1 cellular context compared by ENCODE assay signal in genomic region chr16:2003827-2004641, GRCh38.
TF ChIP-seq lines count a peak whose summit lies in the region.

No MANE protein-coding gene starts in this region.

TF ChIP-seq in K562, 482 proteins besides CTCF, POLR2A, EP300 and RAD21 (continues in another document):
- TF ChIP-seq ZHX1 (conservative IDR thresholded peaks at IDR 0.05; ENCODE audit: low read length) (0 out of 2 replicates have a peak, but pooled peaks have one; percentile 64), HNRNPL (IDR thresholded peaks at IDR 0.05; ENCODE audit: low read depth, low read length) (peak; percentile 52; the same call in 1 of the 2 replicates), SMC3 (conservative IDR thresholded peaks at IDR 0.05; ENCODE audit: insufficient read depth, low read depth, low read length) (peak; percentile 85), KLF10 (CRISPR knock-in tag; IDR thresholded peaks at IDR 0.05) (no peak), MYNN (IDR thresholded peaks at IDR 0.05) (peak; percentile 66), MYNN (CRISPR knock-in tag; IDR thresholded peaks at IDR 0.05) (no peak), XRCC5 (IDR thresholded peaks at IDR 0.05; ENCODE audit: low read depth, low read length) (peak; percentile 99), KAT2B (IDR thresholded peaks at IDR 0.05; ENCODE audit: low read depth, low read length) (peak; percentile 98), CREB1 (IDR thresholded peaks at IDR 0.05) (peak; percentile 33; the same call in 1 of the 2 replicates), CREB1 (CRISPR knock-in tag; IDR thresholded peaks at IDR 0.05) (no peak; the same call in none of the 2 replicates), E2F6 (IDR thresholded peaks at IDR 0.05; ENCODE audit: borderline replicate concordance in 1 of 2, extremely low read depth in 1 of 2, insufficient read depth in 1 of 2, insufficient read length in 1 of 2, low read depth in 1 of 2, low read length in 1 of 2, poor library complexity in 1 of 2, severe bottlenecking in 1 of 2) (peak; percentile 43 to 54), HMGN3 (IDR thresholded peaks at IDR 0.05; ENCODE audit: borderline replicate concordance, extremely low read depth, insufficient read length, low read depth, low read length) (peak; percentile 91), TCF7 (IDR thresholded peaks at IDR 0.05; ENCODE audit: borderline replicate concordance) (peak; percentile 59; the same call in 1 of the 2 replicates), CBFA2T3 (IDR thresholded peaks at IDR 0.05) (peak; percentile 31; the same call in 1 of the 2 replicates), ADNP (tag; IDR thresholded peaks at IDR 0.05) (no peak), NCOA4 (IDR thresholded peaks at IDR 0.05; ENCODE audit: partially characterized antibody) (no peak), PHF20 (IDR thresholded peaks at IDR 0.05; ENCODE audit: partially characterized antibody) (peak; percentile 30), SIN3A (IDR thresholded peaks at IDR 0.05; ENCODE audit: borderline replicate concordance in 2 of 2, control insufficient read depth in 1 of 2, low read depth in 2 of 2, low read length in 2 of 2) (peak; percentile 91 to 97), ZBTB7A (IDR thresholded peaks at IDR 0.05; ENCODE audit: borderline replicate concordance, control insufficient read depth, low read depth, low read length) (0 out of 2 replicates have a peak, but pooled peaks have one; percentile 31), TRIM28 (IDR thresholded peaks at IDR 0.05) (peak; percentile 65; the same call in 1 of the 2 replicates), UBTF (IDR thresholded peaks at IDR 0.05; ENCODE audit: borderline replicate concordance in 1 of 2, low read depth in 2 of 2, low read length in 2 of 2) (peak; percentile 47 to 81; a peak in 2 of 4 replicates), USF2 (CRISPR knock-in tag; IDR thresholded peaks at IDR 0.05) (peak; percentile 42; the same call in 1 of the 2 replicates), ZNF217 (CRISPR knock-in tag; IDR thresholded peaks at IDR 0.05) (no peak), HDGF (IDR thresholded peaks at IDR 0.05) (0 out of 2 replicates have a peak, but pooled peaks have one; percentile 4), BHLHE40 (IDR thresholded peaks at IDR 0.05; ENCODE audit: low read length) (peak; percentile 74; the same call in 1 of the 2 replicates), HLTF (IDR thresholded peaks at IDR 0.05) (peak; percentile 24; the same call in 1 of the 2 replicates), SAP30 (IDR thresholded peaks at IDR 0.05; ENCODE audit: borderline replicate concordance, insufficient read depth, low read depth, low read length, poor library complexity, severe bottlenecking) (peak; percentile 60), ETV6 (IDR thresholded peaks at IDR 0.05; ENCODE audit: borderline replicate concordance in 1 of 2, low read depth in 2 of 2, low read length in 1 of 2) (0 out of 4 replicates have a peak, but pooled peaks of 1 of the 2 experiments have one; percentile 10), ETV6 (CRISPR knock-in tag; IDR thresholded peaks at IDR 0.05; ENCODE audit: borderline replicate concordance) (no peak), RBM17 (IDR thresholded peaks at IDR 0.05; ENCODE audit: borderline replicate concordance, low read depth, low read length) (no peak), ZNF431 (CRISPR knock-in tag; IDR thresholded peaks at IDR 0.05) (no peak), MNT (conservative IDR thresholded peaks at IDR 0.05) (peak; percentile 80 to 91), ZNF347 (CRISPR knock-in tag; IDR thresholded peaks at IDR 0.05; ENCODE audit: low read depth) (no peak), RNF2 (IDR thresholded peaks at IDR 0.05) (peak; percentile 57; the same call in 1 of the 2 replicates), PTBP1 (IDR thresholded peaks at IDR 0.05; ENCODE audit: low read depth, low read length) (no peak), KDM2B (CRISPR knock-in tag; IDR thresholded peaks at IDR 0.05) (no peak), ZNF764 (CRISPR knock-in tag; IDR thresholded peaks at IDR 0.05; ENCODE audit: low read depth) (no peak), CBX8 (IDR thresholded peaks at IDR 0.05; ENCODE audit: borderline replicate concordance, extremely low read depth, low read depth, low read length, poor library complexity, severe bottlenecking) (no peak), RBFOX2 (IDR thresholded peaks at IDR 0.05; ENCODE audit: low read depth, low read length) (peak; percentile 65)
- TF ChIP-seq, protein P1, sequence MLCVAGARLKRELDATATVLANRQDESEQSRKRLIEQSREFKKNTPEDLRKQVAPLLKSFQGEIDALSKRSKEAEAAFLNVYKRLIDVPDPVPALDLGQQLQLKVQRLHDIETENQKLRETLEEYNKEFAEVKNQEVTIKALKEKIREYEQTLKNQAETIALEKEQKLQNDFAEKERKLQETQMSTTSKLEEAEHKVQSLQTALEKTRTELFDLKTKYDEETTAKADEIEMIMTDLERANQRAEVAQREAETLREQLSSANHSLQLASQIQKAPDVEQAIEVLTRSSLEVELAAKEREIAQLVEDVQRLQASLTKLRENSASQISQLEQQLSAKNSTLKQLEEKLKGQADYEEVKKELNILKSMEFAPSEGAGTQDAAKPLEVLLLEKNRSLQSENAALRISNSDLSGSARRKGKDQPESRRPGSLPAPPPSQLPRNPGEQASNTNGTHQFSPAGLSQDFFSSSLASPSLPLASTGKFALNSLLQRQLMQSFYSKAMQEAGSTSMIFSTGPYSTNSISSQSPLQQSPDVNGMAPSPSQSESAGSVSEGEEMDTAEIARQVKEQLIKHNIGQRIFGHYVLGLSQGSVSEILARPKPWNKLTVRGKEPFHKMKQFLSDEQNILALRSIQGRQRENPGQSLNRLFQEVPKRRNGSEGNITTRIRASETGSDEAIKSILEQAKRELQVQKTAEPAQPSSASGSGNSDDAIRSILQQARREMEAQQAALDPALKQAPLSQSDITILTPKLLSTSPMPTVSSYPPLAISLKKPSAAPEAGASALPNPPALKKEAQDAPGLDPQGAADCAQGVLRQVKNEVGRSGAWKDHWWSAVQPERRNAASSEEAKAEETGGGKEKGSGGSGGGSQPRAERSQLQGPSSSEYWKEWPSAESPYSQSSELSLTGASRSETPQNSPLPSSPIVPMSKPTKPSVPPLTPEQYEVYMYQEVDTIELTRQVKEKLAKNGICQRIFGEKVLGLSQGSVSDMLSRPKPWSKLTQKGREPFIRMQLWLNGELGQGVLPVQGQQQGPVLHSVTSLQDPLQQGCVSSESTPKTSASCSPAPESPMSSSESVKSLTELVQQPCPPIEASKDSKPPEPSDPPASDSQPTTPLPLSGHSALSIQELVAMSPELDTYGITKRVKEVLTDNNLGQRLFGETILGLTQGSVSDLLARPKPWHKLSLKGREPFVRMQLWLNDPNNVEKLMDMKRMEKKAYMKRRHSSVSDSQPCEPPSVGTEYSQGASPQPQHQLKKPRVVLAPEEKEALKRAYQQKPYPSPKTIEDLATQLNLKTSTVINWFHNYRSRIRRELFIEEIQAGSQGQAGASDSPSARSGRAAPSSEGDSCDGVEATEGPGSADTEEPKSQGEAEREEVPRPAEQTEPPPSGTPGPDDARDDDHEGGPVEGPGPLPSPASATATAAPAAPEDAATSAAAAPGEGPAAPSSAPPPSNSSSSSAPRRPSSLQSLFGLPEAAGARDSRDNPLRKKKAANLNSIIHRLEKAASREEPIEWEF (CRISPR knock-in tag; IDR thresholded peaks at IDR 0.05): no peak
- TF ChIP-seq, protein P2, sequence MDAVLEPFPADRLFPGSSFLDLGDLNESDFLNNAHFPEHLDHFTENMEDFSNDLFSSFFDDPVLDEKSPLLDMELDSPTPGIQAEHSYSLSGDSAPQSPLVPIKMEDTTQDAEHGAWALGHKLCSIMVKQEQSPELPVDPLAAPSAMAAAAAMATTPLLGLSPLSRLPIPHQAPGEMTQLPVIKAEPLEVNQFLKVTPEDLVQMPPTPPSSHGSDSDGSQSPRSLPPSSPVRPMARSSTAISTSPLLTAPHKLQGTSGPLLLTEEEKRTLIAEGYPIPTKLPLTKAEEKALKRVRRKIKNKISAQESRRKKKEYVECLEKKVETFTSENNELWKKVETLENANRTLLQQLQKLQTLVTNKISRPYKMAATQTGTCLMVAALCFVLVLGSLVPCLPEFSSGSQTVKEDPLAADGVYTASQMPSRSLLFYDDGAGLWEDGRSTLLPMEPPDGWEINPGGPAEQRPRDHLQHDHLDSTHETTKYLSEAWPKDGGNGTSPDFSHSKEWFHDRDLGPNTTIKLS (IDR thresholded peaks at IDR 0.05; ENCODE audit: borderline replicate concordance, low read depth): 0 out of 2 replicates have a peak, but pooled peaks have one; percentile 52
- TF ChIP-seq, protein P3, sequence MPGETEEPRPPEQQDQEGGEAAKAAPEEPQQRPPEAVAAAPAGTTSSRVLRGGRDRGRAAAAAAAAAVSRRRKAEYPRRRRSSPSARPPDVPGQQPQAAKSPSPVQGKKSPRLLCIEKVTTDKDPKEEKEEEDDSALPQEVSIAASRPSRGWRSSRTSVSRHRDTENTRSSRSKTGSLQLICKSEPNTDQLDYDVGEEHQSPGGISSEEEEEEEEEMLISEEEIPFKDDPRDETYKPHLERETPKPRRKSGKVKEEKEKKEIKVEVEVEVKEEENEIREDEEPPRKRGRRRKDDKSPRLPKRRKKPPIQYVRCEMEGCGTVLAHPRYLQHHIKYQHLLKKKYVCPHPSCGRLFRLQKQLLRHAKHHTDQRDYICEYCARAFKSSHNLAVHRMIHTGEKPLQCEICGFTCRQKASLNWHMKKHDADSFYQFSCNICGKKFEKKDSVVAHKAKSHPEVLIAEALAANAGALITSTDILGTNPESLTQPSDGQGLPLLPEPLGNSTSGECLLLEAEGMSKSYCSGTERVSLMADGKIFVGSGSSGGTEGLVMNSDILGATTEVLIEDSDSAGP (CRISPR knock-in tag; IDR thresholded peaks at IDR 0.05): 0 out of 2 replicates have a peak, but pooled peaks have one; percentile 31
- TF ChIP-seq, protein P4, sequence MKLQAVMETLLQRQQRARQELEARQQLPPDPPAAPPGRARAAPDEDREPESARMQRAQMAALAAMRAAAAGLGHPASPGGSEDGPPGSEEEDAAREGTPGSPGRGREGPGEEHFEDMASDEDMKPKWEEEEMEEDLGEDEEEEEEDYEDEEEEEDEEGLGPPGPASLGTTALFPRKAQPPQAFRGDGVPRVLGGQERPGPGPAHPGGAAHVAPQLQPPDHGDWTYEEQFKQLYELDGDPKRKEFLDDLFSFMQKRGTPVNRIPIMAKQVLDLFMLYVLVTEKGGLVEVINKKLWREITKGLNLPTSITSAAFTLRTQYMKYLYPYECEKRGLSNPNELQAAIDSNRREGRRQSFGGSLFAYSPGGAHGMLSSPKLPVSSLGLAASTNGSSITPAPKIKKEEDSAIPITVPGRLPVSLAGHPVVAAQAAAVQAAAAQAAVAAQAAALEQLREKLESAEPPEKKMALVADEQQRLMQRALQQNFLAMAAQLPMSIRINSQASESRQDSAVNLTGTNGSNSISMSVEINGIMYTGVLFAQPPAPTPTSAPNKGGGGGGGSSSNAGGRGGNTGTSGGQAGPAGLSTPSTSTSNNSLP (IDR thresholded peaks at IDR 0.05; ENCODE audit: borderline replicate concordance, low read depth, low read length): no peak
